ENCODE assay signal across 29 cellular contexts in genomic region chr13:102960959-102961358, GRCh38.
"Had no signal": no experiment of that assay in that cellular context is flagged by ENCODE, and none has a peak within 500 bp of the region (broad histone marks: within the 10 kb centered on the region; RNA-seq: fewer than 3 reads in every experiment).

No MANE protein-coding gene starts in this region.

- H3K4me3 ChIP-seq: ascending aorta, body of pancreas, SJSA1 had no signal

- FAIRE-seq: RCC 7860 had no signal

- H3K4me3 Mint-ChIP-seq: activated B cell treated with CpG ODN at 0.5 μM for 24 hours; activated CD4-positive, alpha-beta T cell treated with anti-CD3 and anti-CD28 coated beads, Interleukin-2, amount 10 ng/mL, durations not matched to agents 24 days and 14 days; activated CD8-positive, alpha-beta memory T cell treated with anti-CD3 and anti-CD28 coated beads, Interleukin-2, amount 10 ng/mL, durations not matched to agents 7 days and 5 days; activated naive CD4-positive, alpha-beta T cell treated with anti-CD3 and anti-CD28 coated beads, Interleukin-2, amount 50 U/mL, for 24 hours; activated naive CD8-positive, alpha-beta T cell treated with anti-CD3 and anti-CD28 coated beads, Interleukin-2, amount 50 U/mL, for 24 hours; activated T-cell treated with anti-CD3 and anti-CD28 coated beads, Interleukin-2, amount 50 U/mL, for 24 hours; activated T-helper 1 cell treated with anti-CD3 and anti-CD28 coated beads, Interleukin-12 subunit alpha, Interleukin-12 subunit beta, Interleukin-2, Interleukin-4 antibody, amounts not matched to agents 30 ng/mL and 10 ng/mL and 1 ng/mL, durations not matched to agents 14 hours and 24 hours and 36 hours; central memory CD8-positive, alpha-beta T cell; T-helper 1 cell treated with Interleukin-12 subunit alpha and Interleukin-12 subunit beta and Interleukin-4 antibody, amounts not matched to agents 30 μg/mL and 1 μg/mL, for 36 hours had no signal

- DNase-seq: activated B cell treated with CpG ODN at 0.5 μM for 24 hours; activated CD4-positive, alpha-beta T cell treated with anti-CD3 and anti-CD28 coated beads for 1 hour; activated CD4-positive, alpha-beta T cell treated with anti-CD3 and anti-CD28 coated beads, Interleukin-2, amount 10 ng/mL, durations not matched to agents 24 days and 14 days; activated CD4-positive, alpha-beta T cell treated with anti-CD3 and anti-CD28 coated beads, Interleukin-2, amount 50 U/mL, for 48 hours; activated CD8-positive, alpha-beta memory T cell treated with anti-CD3 and anti-CD28 coated beads, Interleukin-2, amount 10 ng/mL, durations not matched to agents 7 days and 5 days; activated effector memory CD4-positive, alpha-beta T cell treated with Interleukin-2 at 50 U/mL for 16 hours; activated naive CD4-positive, alpha-beta T cell; activated naive CD8-positive, alpha-beta T cell treated with anti-CD3 and anti-CD28 coated beads, Interleukin-2, amount 50 U/mL, for 24 hours; activated T-cell treated with anti-CD3 and anti-CD28 coated beads, Interleukin-2, amount 50 U/mL, for 24 hours; amniotic stem cell; body of pancreas; Karpas-422; NCI-H1105 treated with DMSO at 0.1 percent for 48 hours; NCI-H1436 treated with DMSO at 0.1 percent for 48 hours; NCI-H187; NCI-H2081; NCI-H510A treated with DMSO at 0.1 percent for 48 hours; NCI-H69; NK-92 treated with Interleukin-12 subunit alpha and Interleukin-12 subunit beta, amount 100 ng/mL, for 24 hours; PC-3; SHP77 had no signal

- H3K27ac Mint-ChIP-seq: activated B cell treated with CpG ODN at 0.5 μM for 24 hours; activated CD4-positive, alpha-beta T cell treated with anti-CD3 and anti-CD28 coated beads, Interleukin-2, amount 10 ng/mL, durations not matched to agents 24 days and 14 days; activated CD8-positive, alpha-beta memory T cell treated with anti-CD3 and anti-CD28 coated beads, Interleukin-2, amount 10 ng/mL, durations not matched to agents 7 days and 5 days; activated naive CD4-positive, alpha-beta T cell treated with anti-CD3 and anti-CD28 coated beads, Interleukin-2, amount 50 U/mL, for 24 hours; activated naive CD8-positive, alpha-beta T cell treated with anti-CD3 and anti-CD28 coated beads, Interleukin-2, amount 50 U/mL, for 24 hours; activated T-cell treated with anti-CD3 and anti-CD28 coated beads, Interleukin-2, amount 50 U/mL, for 24 hours; activated T-helper 1 cell treated with anti-CD3 and anti-CD28 coated beads, Interleukin-12 subunit alpha, Interleukin-12 subunit beta, Interleukin-2, Interleukin-4 antibody, amounts not matched to agents 30 ng/mL and 10 ng/mL and 1 ng/mL, durations not matched to agents 14 hours and 24 hours and 36 hours; T-helper 1 cell treated with Interleukin-12 subunit alpha and Interleukin-12 subunit beta and Interleukin-4 antibody, amounts not matched to agents 30 μg/mL and 1 μg/mL, for 36 hours had no signal

- H3K4me1 Mint-ChIP-seq: activated B cell treated with CpG ODN at 0.5 μM for 24 hours; activated CD4-positive, alpha-beta T cell treated with anti-CD3 and anti-CD28 coated beads, Interleukin-2, amount 10 ng/mL, durations not matched to agents 24 days and 14 days; activated CD8-positive, alpha-beta memory T cell treated with anti-CD3 and anti-CD28 coated beads, Interleukin-2, amount 10 ng/mL, durations not matched to agents 7 days and 5 days; activated naive CD4-positive, alpha-beta T cell treated with anti-CD3 and anti-CD28 coated beads, Interleukin-2, amount 50 U/mL, for 24 hours; central memory CD8-positive, alpha-beta T cell had no signal

- H3K36me3 ChIP-seq: ascending aorta, SJSA1 had no signal

- H3K27me3 Mint-ChIP-seq: activated B cell treated with CpG ODN at 0.5 μM for 24 hours; activated CD4-positive, alpha-beta T cell treated with anti-CD3 and anti-CD28 coated beads, Interleukin-2, amount 10 ng/mL, durations not matched to agents 24 days and 14 days; activated CD8-positive, alpha-beta memory T cell treated with anti-CD3 and anti-CD28 coated beads, Interleukin-2, amount 10 ng/mL, durations not matched to agents 7 days and 5 days had no signal

- H3K9me3 Mint-ChIP-seq: activated B cell treated with CpG ODN at 0.5 μM for 24 hours; activated CD4-positive, alpha-beta T cell treated with anti-CD3 and anti-CD28 coated beads, Interleukin-2, amount 10 ng/mL, durations not matched to agents 24 days and 14 days; activated naive CD4-positive, alpha-beta T cell treated with anti-CD3 and anti-CD28 coated beads, Interleukin-2, amount 50 U/mL, for 24 hours; activated naive CD8-positive, alpha-beta T cell treated with anti-CD3 and anti-CD28 coated beads, Interleukin-2, amount 50 U/mL, for 24 hours; activated T-cell treated with anti-CD3 and anti-CD28 coated beads, Interleukin-2, amount 50 U/mL, for 24 hours; activated T-helper 1 cell treated with anti-CD3 and anti-CD28 coated beads, Interleukin-12 subunit alpha, Interleukin-12 subunit beta, Interleukin-2, Interleukin-4 antibody, amounts not matched to agents 30 ng/mL and 10 ng/mL and 1 ng/mL, durations not matched to agents 14 hours and 24 hours and 36 hours; central memory CD8-positive, alpha-beta T cell; T-helper 1 cell treated with Interleukin-12 subunit alpha and Interleukin-12 subunit beta and Interleukin-4 antibody, amounts not matched to agents 30 μg/mL and 1 μg/mL, for 36 hours had no signal

- ATAC-seq: activated CD8-positive, alpha-beta memory T cell treated with anti-CD3 and anti-CD28 coated beads, Interleukin-2, amount 10 ng/mL, durations not matched to agents 7 days and 5 days; activated naive CD8-positive, alpha-beta T cell treated with anti-CD3 and anti-CD28 coated beads, Interleukin-2, amount 50 U/mL, for 24 hours; body of pancreas; PC-3; SK-N-SH treated with all-trans-retinoic acid at 6 μM for 48 hours had no signal

- H3K27me3 ChIP-seq: ascending aorta, body of pancreas had no signal
